Comparison of ENCODE assay signal across 11 cellular contexts in genomic region chr1:41901551-41901950, GRCh38. TPM values are rescaled to one million over a fixed set of nuclear protein-coding genes. Genes with fewer than 3 reads are reported as not detected.
A peak's percentile ranks its signal among the peaks of the same experiment; 100 is the strongest.
DNase-seq lines count a peak whose midpoint lies in the region; ATAC-seq and TF ChIP-seq lines count a peak whose summit lies in the region.
"Had no signal": no experiment of that assay in that cellular context is flagged by ENCODE, and none has a peak within 500 bp of the region (broad histone marks: within the 10 kb centered on the region; RNA-seq: fewer than 3 reads in every experiment).

No MANE protein-coding gene starts in this region.

- TF ChIP-seq CTCF in RWPE2 (IDR thresholded peaks at IDR 0.05; ENCODE audit: poor library complexity, severe bottlenecking), result no peak

- H3K4me2 ChIP-seq in skeletal muscle satellite cell (ENCODE audit: low read length), result peak overlapping the region; percentile 65

- no peak for ATAC-seq in RWPE2 (ENCODE audit: low read depth)
- ATAC-seq: activated T-cell treated with anti-CD3 and anti-CD28 coated beads, Interleukin-2, amount 50 U/mL, for 4 hours; sciatic nerve had no signal

- H3K4me1 Mint-ChIP-seq in activated CD4-positive, alpha-beta T cell treated with anti-CD3 and anti-CD28 coated beads, Interleukin-2, amount 10 ng/mL, durations not matched to agents 24 days and 14 days, result peaks cover 79% of the 10 kb centered on the region

- peak overlapping the region; percentile 98 for H3K27ac ChIP-seq in RWPE2 (ENCODE audit: poor library complexity, severe bottlenecking)
- H3K27ac ChIP-seq in epithelial cell of prostate, result peak overlapping the region; percentile 12
- no peak overlapping the region for H3K27ac ChIP-seq in effector memory CD4-positive, alpha-beta T cell (ENCODE audit: insufficient read depth, low read length, poor library complexity, severe bottlenecking)
- H3K27ac ChIP-seq: body of pancreas had no signal

- intact Hi-C loops in activated CD4-positive, alpha-beta T cell treated with anti-CD3 and anti-CD28 coated beads, Interleukin-2, amount 10 ng/mL, durations not matched to agents 24 days and 14 days (cut with micrococcal nuclease), result no loop called here

- H3K36me3 ChIP-seq in RWPE2 (ENCODE audit: low read depth) (no peaks in the 10 kb centered on the region), skeletal muscle satellite cell (ENCODE audit: insufficient read depth, low read length) (no peaks in the 10 kb centered on the region)
- no peaks in the 10 kb centered on the region for H3K36me3 ChIP-seq in effector memory CD4-positive, alpha-beta T cell (ENCODE audit: control insufficient read depth, insufficient read depth, low read length)

- H3K27me3 Mint-ChIP-seq in activated CD4-positive, alpha-beta T cell treated with anti-CD3 and anti-CD28 coated beads, Interleukin-2, amount 10 ng/mL, durations not matched to agents 24 days and 14 days, result no peaks in the 10 kb centered on the region

- peak overlapping the region; percentile 20 for H3K4me3 Mint-ChIP-seq in activated CD4-positive, alpha-beta T cell treated with anti-CD3 and anti-CD28 coated beads, Interleukin-2, amount 10 ng/mL, durations not matched to agents 24 days and 14 days
- H3K4me3 Mint-ChIP-seq: activated T-cell treated with anti-CD3 and anti-CD28 coated beads, Interleukin-2, amount 50 U/mL, for 4 hours had no signal

- H3K4me3 ChIP-seq in RWPE2 (ENCODE audit: severe bottlenecking), result peak overlapping the region; percentile 6
- H3K4me3 ChIP-seq in skeletal muscle satellite cell (ENCODE audit: low read length), result no peak overlapping the region
- H3K4me3 ChIP-seq in effector memory CD4-positive, alpha-beta T cell (ENCODE audit: insufficient read depth, low read depth, low read length, poor library complexity, severe bottlenecking), result no peak overlapping the region
- H3K4me3 ChIP-seq: body of pancreas had no signal

- H3K27ac Mint-ChIP-seq in activated CD4-positive, alpha-beta T cell treated with anti-CD3 and anti-CD28 coated beads, Interleukin-2, amount 10 ng/mL, durations not matched to agents 24 days and 14 days, result peak overlapping the region; percentile 62

- peak; percentile 56 for DNase-seq in activated CD4-positive, alpha-beta T cell treated with anti-CD3 and anti-CD28 coated beads, Interleukin-2, amount 10 ng/mL, durations not matched to agents 24 days and 14 days
- no peak for DNase-seq in activated CD4-positive, alpha-beta T cell treated with anti-CD3 and anti-CD28 coated beads for 4 hours
- DNase-seq in RWPE2 (ENCODE audit: low spot score) (no peak), epithelial cell of prostate (ENCODE audit: low read depth, low spot score) (no peak), NCI-H2196 (lab: John Stamatoyannopoulos, UW; ENCODE audit: unreplicated experiment) (no peak)
- no peak for DNase-seq in effector memory CD4-positive, alpha-beta T cell
- no peak for DNase-seq in stimulated activated CD8-positive, alpha-beta memory T cell treated with anti-CD3 and anti-CD28 coated beads, Interleukin-4, amount 100 ng/mL, for 48 hours
- DNase-seq: activated T-cell treated with anti-CD3 and anti-CD28 coated beads, Interleukin-2, amount 50 U/mL, for 4 hours; body of pancreas had no signal

- H3K36me3 Mint-ChIP-seq in activated CD4-positive, alpha-beta T cell treated with anti-CD3 and anti-CD28 coated beads, Interleukin-2, amount 10 ng/mL, durations not matched to agents 24 days and 14 days (ENCODE audit: low read depth), result peaks cover 4% of the 10 kb centered on the region

- no peaks in the 10 kb centered on the region for H3K27me3 ChIP-seq in RWPE2 (ENCODE audit: insufficient read depth, poor library complexity, severe bottlenecking)
- no peaks in the 10 kb centered on the region for H3K27me3 ChIP-seq in skeletal muscle satellite cell (ENCODE audit: control insufficient read depth, insufficient read depth, low read length)
- H3K27me3 ChIP-seq in effector memory CD4-positive, alpha-beta T cell (replicated peaks; ENCODE audit: control insufficient read depth, insufficient read depth, low read length, poor library complexity, severe bottlenecking), result no peaks in the 10 kb centered on the region
- H3K27me3 ChIP-seq: body of pancreas had no signal

- no peaks in the 10 kb centered on the region for H3K9me3 Mint-ChIP-seq in activated CD4-positive, alpha-beta T cell treated with anti-CD3 and anti-CD28 coated beads, Interleukin-2, amount 10 ng/mL, durations not matched to agents 24 days and 14 days
- H3K9me3 Mint-ChIP-seq: activated T-cell treated with anti-CD3 and anti-CD28 coated beads, Interleukin-2, amount 50 U/mL, for 4 hours had no signal

- H3K4me1 ChIP-seq in RWPE2 (ENCODE audit: insufficient read depth, poor library complexity, severe bottlenecking) (peaks cover 38% of the 10 kb centered on the region), skeletal muscle satellite cell (ENCODE audit: control insufficient read depth, insufficient read depth, low read length) (peaks cover 31% of the 10 kb centered on the region)
- H3K4me1 ChIP-seq in effector memory CD4-positive, alpha-beta T cell (ENCODE audit: control insufficient read depth, insufficient read depth, low read length, poor library complexity, severe bottlenecking), result peaks cover 30% of the 10 kb centered on the region
- H3K4me1 ChIP-seq: body of pancreas had no signal

- H3K9ac ChIP-seq in skeletal muscle satellite cell (ENCODE audit: low read depth, low read length), result peak overlapping the region; percentile 43

- H3K9me3 ChIP-seq in RWPE2 (ENCODE audit: severe bottlenecking) (no peaks in the 10 kb centered on the region), skeletal muscle satellite cell (replicated peaks; ENCODE audit: low read length) (no peaks in the 10 kb centered on the region)
- no peaks in the 10 kb centered on the region for H3K9me3 ChIP-seq in effector memory CD4-positive, alpha-beta T cell (ENCODE audit: control insufficient read depth, low read length)
- H3K9me3 ChIP-seq: body of pancreas had no signal

RNA-seq across cellular contexts. Expression of gene HIVEP3, which starts 17.2 kb away (rescaled TPM):
- 70.5 and 73.9 TPM in 2 replicates for total RNA-seq in activated CD4-positive, alpha-beta T cell treated with anti-CD3 and anti-CD28 coated beads, Interleukin-2, amount 10 ng/mL, durations not matched to agents 24 days and 14 days
- 0.25 and 0.44 TPM in 2 replicates for total RNA-seq in skeletal muscle satellite cell (2012; rRNA removed)
